8 cellular contexts compared by ENCODE assay signal in genomic region chr7:139854803-139855497, GRCh38. TPM values are rescaled to one million over a fixed set of nuclear protein-coding genes. Genes with fewer than 3 reads are reported as not detected.
A peak's percentile ranks its signal among the peaks of the same experiment; 100 is the strongest.
DNase-seq lines count a peak whose midpoint lies in the region; ATAC-seq and TF ChIP-seq lines count a peak whose summit lies in the region.

No MANE protein-coding gene starts in this region.

- peaks cover 13% of the 10 kb centered on the region for H3K27me3 Mint-ChIP-seq in HFFc6 (ENCODE audit: insufficient read depth)

- H3K27ac Mint-ChIP-seq in HFFc6: no peak overlapping the region

- peaks cover 15% of the 10 kb centered on the region for H3K4me1 Mint-ChIP-seq in HFFc6 (ENCODE audit: low read depth)

- H3K4me2 ChIP-seq in Loucy (ENCODE audit: low read depth, low read length, poor library complexity, severe bottlenecking): peak overlapping the region; percentile 19

- H2AFZ ChIP-seq in Loucy (ENCODE audit: low read length): peak overlapping the region; percentile 72

- H3F3A ChIP-seq in Loucy (ENCODE audit: low read depth): no peaks in the 10 kb centered on the region

- TF ChIP-seq CTCF in left ventricle myocardium inferior (IDR thresholded peaks at IDR 0.05; ENCODE audit: borderline replicate concordance) (no peak), Loucy (conservative IDR thresholded peaks at IDR 0.05; ENCODE audit: low read length) (no peak), left lung (IDR thresholded peaks at IDR 0.05) (no peak), HFFc6 (IDR thresholded peaks at IDR 0.05) (no peak)

- H3K9ac ChIP-seq in Loucy (ENCODE audit: low read depth, low read length, poor library complexity, severe bottlenecking): no peak overlapping the region

- no peak overlapping the region for H3K4me3 Mint-ChIP-seq in HFFc6

- ATAC-seq in Right ventricle myocardium superior (ENCODE audit: poor library complexity) (no peak), left lung (no peak)

- H3K4me1 ChIP-seq in left ventricle myocardium inferior (no peaks in the 10 kb centered on the region), Loucy (ENCODE audit: insufficient read depth, low read length, poor library complexity, severe bottlenecking) (peaks cover 18% of the 10 kb centered on the region), left lung (peaks cover 18 to 73% of the 10 kb centered on the region in 2 donors)

- no peaks in the 10 kb centered on the region for H3K79me2 ChIP-seq in Loucy (ENCODE audit: insufficient read depth, low read length)

- H3K27ac ChIP-seq in left ventricle myocardium inferior (replicated peaks): peak overlapping the region; percentile 22
- peak overlapping the region; percentile 35 to 86 for H3K27ac ChIP-seq in left lung

- peaks cover 4% of the 10 kb centered on the region for H3K36me3 Mint-ChIP-seq in HFFc6 (ENCODE audit: low read depth)

- H3K36me3 ChIP-seq in left ventricle myocardium inferior (no peaks in the 10 kb centered on the region), Loucy (ENCODE audit: insufficient read depth, low read length) (no peaks in the 10 kb centered on the region), left lung (no peaks in the 10 kb centered on the region)

- intact Hi-C loops in left ventricle myocardium inferior (cut with micrococcal nuclease): no loop called here
- intact Hi-C loops in Right ventricle myocardium superior (cut with DNase I): no loop called here
- intact Hi-C loops in left lung (cut with DNase I): no loop called here

- no peaks in the 10 kb centered on the region for H4K20me1 ChIP-seq in Loucy (ENCODE audit: insufficient read depth, low read length, poor library complexity, severe bottlenecking)

- no peaks in the 10 kb centered on the region for H3K9me3 ChIP-seq in left ventricle myocardium inferior (replicated peaks)
- no peaks in the 10 kb centered on the region for H3K9me3 ChIP-seq in Loucy (ENCODE audit: insufficient read depth, low read depth, low read length)
- H3K9me3 ChIP-seq in left lung: no peaks in the 10 kb centered on the region

- no peak for DNase-seq in left ventricle myocardium inferior
- no peak for DNase-seq in Right ventricle myocardium superior
- no peak for DNase-seq in left lung
- no peak for DNase-seq in kidney tubule cell (ENCODE audit: low spot score)
- no peak for DNase-seq in HFFc6
- DNase-seq in AG08396 (ENCODE audit: low spot score): no peak
- DNase-seq in NCI-H2029 (lab: John Stamatoyannopoulos, UW): no peak

- no peaks in the 10 kb centered on the region; the same call in 1 of the 2 replicates for H3K9me3 Mint-ChIP-seq in HFFc6

- no peaks in the 10 kb centered on the region for H3K9me2 ChIP-seq in Loucy (replicated peaks; ENCODE audit: low read depth, low read length)

- H3K4me3 ChIP-seq in left ventricle myocardium inferior (no peak overlapping the region), Loucy (ENCODE audit: low read length, poor library complexity, severe bottlenecking) (peak overlapping the region; percentile 22), left lung (no peak overlapping the region)

- H3K27me3 ChIP-seq in left ventricle myocardium inferior (ENCODE audit: low read depth): no peaks in the 10 kb centered on the region
- no peaks in the 10 kb centered on the region for H3K27me3 ChIP-seq in Loucy (ENCODE audit: insufficient read depth, low read length, poor library complexity, severe bottlenecking)
- no peaks in the 10 kb centered on the region for H3K27me3 ChIP-seq in left lung

RNA-seq across cellular contexts. Expression of gene TBXAS1, which starts 25.9 kb away (rescaled TPM):
- 3.9 TPM for total RNA-seq in left ventricle myocardium inferior
- 4.2 TPM for total RNA-seq in Right ventricle myocardium superior
- 100 to 1,000 TPM in 1 of 2 donors, 10 to 100 TPM in 1; 38.4 to 103 TPM for total RNA-seq in left lung
- 1 to 10 TPM in 3 of 6 experiments, under 1 TPM in 3; 0.47 to 1.8 (median 1.0) TPM for total RNA-seq in HFFc6 (2021; fragmentation: NEBNext Ultra II Directional; extraction: Animal tissue kit (Norgen Biotek cat#: 25700))
